ENCODE assay signal across 8 cellular contexts in the genomic region with DNA sequence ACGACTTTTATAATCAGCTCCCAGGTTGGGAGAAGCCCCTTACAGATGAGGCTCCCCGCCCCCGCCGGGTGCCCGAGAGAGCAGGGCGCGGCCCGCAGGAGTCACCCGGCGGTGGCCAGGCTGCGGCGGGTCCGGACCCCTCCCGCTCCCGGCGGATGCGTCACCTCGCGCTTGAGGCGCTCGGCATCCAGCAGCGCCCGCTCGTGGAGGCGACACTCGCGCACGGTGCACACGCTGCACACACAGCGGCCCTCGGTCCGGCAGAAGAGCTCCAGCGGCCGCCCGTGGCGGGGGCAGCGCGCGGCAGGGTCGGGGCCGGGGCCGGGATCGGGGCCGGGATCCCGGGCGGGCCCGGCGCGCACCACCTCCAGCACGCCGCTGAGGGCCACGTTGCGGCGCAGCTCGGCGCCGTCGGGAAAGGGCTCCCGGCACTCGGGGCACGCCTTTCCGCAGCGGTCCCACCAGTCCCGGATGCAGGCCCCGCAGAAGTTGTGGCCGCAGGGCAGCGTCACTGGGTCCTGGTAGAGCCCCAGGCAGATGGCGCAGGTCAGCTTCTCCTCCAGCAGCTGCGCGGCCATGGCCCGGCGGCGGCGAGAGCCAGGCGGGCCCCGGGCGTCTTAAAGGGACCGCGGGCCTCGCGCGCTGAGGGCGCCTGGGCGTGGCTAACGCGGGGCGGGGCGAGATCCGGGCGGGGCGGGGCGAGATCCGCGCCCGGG. TPM values are rescaled to one million over a fixed set of nuclear protein-coding genes. Genes with fewer than 3 reads are reported as not detected.
DNase-seq lines count a peak whose midpoint lies in the region; ATAC-seq and TF ChIP-seq lines count a peak whose summit lies in the region.

A gene with protein sequence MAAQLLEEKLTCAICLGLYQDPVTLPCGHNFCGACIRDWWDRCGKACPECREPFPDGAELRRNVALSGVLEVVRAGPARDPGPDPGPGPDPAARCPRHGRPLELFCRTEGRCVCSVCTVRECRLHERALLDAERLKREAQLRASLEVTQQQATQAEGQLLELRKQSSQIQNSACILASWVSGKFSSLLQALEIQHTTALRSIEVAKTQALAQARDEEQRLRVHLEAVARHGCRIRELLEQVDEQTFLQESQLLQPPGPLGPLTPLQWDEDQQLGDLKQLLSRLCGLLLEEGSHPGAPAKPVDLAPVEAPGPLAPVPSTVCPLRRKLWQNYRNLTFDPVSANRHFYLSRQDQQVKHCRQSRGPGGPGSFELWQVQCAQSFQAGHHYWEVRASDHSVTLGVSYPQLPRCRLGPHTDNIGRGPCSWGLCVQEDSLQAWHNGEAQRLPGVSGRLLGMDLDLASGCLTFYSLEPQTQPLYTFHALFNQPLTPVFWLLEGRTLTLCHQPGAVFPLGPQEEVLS (minus strand): TSS at position 592 of the 716 bp plus-strand sequence. CDS start 14 bp downstream, at position 578.

- TF ChIP-seq CTCF in AG04450 (IDR thresholded peaks at IDR 0.05; ENCODE audit: low read depth, low read length) = no peak

- no peaks in the 10 kb centered on the region for H3K9me3 Mint-ChIP-seq in activated CD8-positive, alpha-beta T cell treated with anti-CD3 and anti-CD28 coated beads, Interleukin-2, amount 10 ng/mL, durations not matched to agents 7 days and 5 days (ENCODE audit: insufficient read depth)
- no peaks in the 10 kb centered on the region for H3K9me3 Mint-ChIP-seq in memory B cell

- POLR2A ChIA-PET in AG04450 (lab: Yijun Ruan, JAX) = interaction anchor here (0.6 to 3.2 kb wide), 11 partner anchors 9 to 494 kb away, joined by 3 to 18 read pairs (median 5); a partner anchor contains a TSS
- POLR2A ChIA-PET in activated CD8-positive, alpha-beta T cell treated with anti-CD3 and anti-CD28 coated beads, Interleukin-2, amount 10 ng/mL, durations not matched to agents 7 days and 5 days (lab: Charles Lee) = interaction anchor here (1.1 to 2.6 kb wide), 11 partner anchors 8 to 121 kb away, joined by 3 to 11 read pairs (median 5); a partner anchor contains a TSS

- no peaks in the 10 kb centered on the region; the same call in 1 of the 2 replicates for H3K9me3 ChIP-seq in AG04450 (ENCODE audit: control insufficient read depth, insufficient read depth, low read length)

- peaks cover 39% of the 10 kb centered on the region for H3K36me3 Mint-ChIP-seq in activated CD8-positive, alpha-beta T cell treated with anti-CD3 and anti-CD28 coated beads, Interleukin-2, amount 10 ng/mL, durations not matched to agents 7 days and 5 days (ENCODE audit: low read depth)
- peaks cover 12% of the 10 kb centered on the region for H3K36me3 Mint-ChIP-seq in memory B cell

- peak within 1 kb of the TSS; percentile 88 for H3K4me3 ChIP-seq in AG04450 (ENCODE audit: low read depth, low read length)

- DNase-seq in AG04450 (ENCODE audit: low read depth, low spot score) (no peak), NCI-H82 (lab: John Stamatoyannopoulos, UW) (peak; percentile 90), memory B cell (ENCODE audit: low spot score in 2 of 2) (peak; percentile 73 to 83)
- DNase-seq in activated CD8-positive, alpha-beta T cell treated with anti-CD3 and anti-CD28 coated beads, Interleukin-2, amount 10 ng/mL, durations not matched to agents 7 days and 5 days = peak; percentile 80
- DNase-seq in effector CD8-positive, alpha-beta T cell (lab: John Stamatoyannopoulos, UW) = peak; percentile 66
- peak; percentile 58 for DNase-seq in stimulated activated CD8-positive, alpha-beta memory T cell treated with anti-CD3 and anti-CD28 coated beads, Interleukin-12 subunit alpha, Interleukin-12 subunit beta, amount 100 ng/mL, for 24 hours (ENCODE audit: extremely low read depth)

- peak within 1 kb of the TSS; percentile 31 for H3K27ac ChIP-seq in AG04450 (ENCODE audit: low read depth, low read length)

- peak within 1 kb of the TSS; percentile 82 for H3K27ac Mint-ChIP-seq in activated CD8-positive, alpha-beta T cell treated with anti-CD3 and anti-CD28 coated beads, Interleukin-2, amount 10 ng/mL, durations not matched to agents 7 days and 5 days
- peak within 1 kb of the TSS; percentile 65 for H3K27ac Mint-ChIP-seq in memory B cell

- H3K27me3 Mint-ChIP-seq in activated CD8-positive, alpha-beta T cell treated with anti-CD3 and anti-CD28 coated beads, Interleukin-2, amount 10 ng/mL, durations not matched to agents 7 days and 5 days (ENCODE audit: low read depth) = no peaks in the 10 kb centered on the region
- no peaks in the 10 kb centered on the region for H3K27me3 Mint-ChIP-seq in memory B cell

- H3K4me1 Mint-ChIP-seq in activated CD8-positive, alpha-beta T cell treated with anti-CD3 and anti-CD28 coated beads, Interleukin-2, amount 10 ng/mL, durations not matched to agents 7 days and 5 days (ENCODE audit: low read depth) = peaks cover 28% of the 10 kb centered on the region
- peaks cover 23% of the 10 kb centered on the region for H3K4me1 Mint-ChIP-seq in memory B cell

- H3K27me3 ChIP-seq in AG04450 (ENCODE audit: control insufficient read depth, insufficient read depth, low read length) = no peaks in the 10 kb centered on the region

- H3K4me3 Mint-ChIP-seq in activated CD8-positive, alpha-beta T cell treated with anti-CD3 and anti-CD28 coated beads, Interleukin-2, amount 10 ng/mL, durations not matched to agents 7 days and 5 days = peak within 1 kb of the TSS; percentile 82
- peak within 1 kb of the TSS; percentile 81 for H3K4me3 Mint-ChIP-seq in memory B cell

- CTCF ChIA-PET in AG04450 (lab: Charles Lee) = interaction anchor here (0.8 to 1.5 kb wide), 6 partner anchors 9 to 143 kb away, joined by 3 to 4 read pairs (median 3); no protein-coding TSS in a partner anchor
- CTCF ChIA-PET in activated CD8-positive, alpha-beta T cell treated with anti-CD3 and anti-CD28 coated beads, Interleukin-2, amount 10 ng/mL, durations not matched to agents 7 days and 5 days (lab: Charles Lee) = interaction anchor here (0.8 to 5.8 kb wide), 20 partner anchors 9 to 457 kb away, joined by 3 to 80 read pairs (median 5); a partner anchor contains a TSS

- ATAC-seq in GM18858 (IDR thresholded peaks at IDR 0.05; ENCODE audit: unreplicated experiment) (peak; percentile 49), HG03103 (IDR thresholded peaks at IDR 0.05; ENCODE audit: low read depth, unreplicated experiment) (peak; percentile 48), memory B cell (ENCODE audit: low read depth) (peak; percentile 82)
- peak; percentile 88 for ATAC-seq in activated CD8-positive, alpha-beta T cell treated with anti-CD3 and anti-CD28 coated beads, Interleukin-2, amount 10 ng/mL, durations not matched to agents 7 days and 5 days

RNA-seq across cellular contexts. Expression of the gene that starts here (rescaled TPM):
- polyA plus RNA-seq in AG04450 (2011; rRNA removed) = 6.5 and 8.7 TPM in 2 replicates
- polyA minus RNA-seq in AG04450 (2011; rRNA and poly(A)+ RNA removed) = 6.3 and 8.6 TPM in 2 replicates
- total RNA-seq in activated CD8-positive, alpha-beta T cell treated with anti-CD3 and anti-CD28 coated beads, Interleukin-2, amount 10 ng/mL, durations not matched to agents 7 days and 5 days = 10 to 100 TPM; 35.8 to 37.3 TPM
